In genomic region chr1:86489242-86489878, GRCh38 we compare ENCODE assay signal across 32 cellular contexts. TPM values are rescaled to one million over a fixed set of nuclear protein-coding genes. Genes with fewer than 3 reads are reported as not detected.
"Had no signal": no experiment of that assay in that cellular context is flagged by ENCODE, and none has a peak within 500 bp of the region (broad histone marks: within the 10 kb centered on the region; RNA-seq: fewer than 3 reads in every experiment).

No MANE protein-coding gene starts in this region.

- H3K27me3 Mint-ChIP-seq: progenitor cell of endocrine pancreas; stimulated activated naive CD8-positive, alpha-beta T cell treated with anti-CD3 and anti-CD28 coated beads, Interleukin-15, amount 100 ng/mL, for 72 hours had no signal

- H3K4me2 ChIP-seq: smooth muscle cell had no signal

- H3K4me3 ChIP-seq: left ventricle myocardium inferior, lung, ovary, right atrium auricular region, right lobe of liver, smooth muscle cell, tibial nerve, upper lobe of left lung, vagina had no signal

- H3K27me3 ChIP-seq: ovary, right atrium auricular region, right lobe of liver, tibial nerve, upper lobe of left lung, vagina had no signal

- DNase-seq: kidney; left ventricle myocardium inferior; mesendoderm; naive thymus-derived CD4-positive, alpha-beta T cell; ovary; right lobe of liver; stimulated activated CD4-positive, alpha-beta T cell treated with anti-CD3 and anti-CD28 coated beads, Interleukin-1b, Interleukin-23, amount 100 ng/mL, for 48 hours; stimulated activated CD4-positive, alpha-beta T cell treated with anti-CD3 and anti-CD28 coated beads, Interleukin-2, amount 100 ng/mL, for 48 hours; stimulated activated CD4-positive, alpha-beta T cell treated with anti-CD3 and anti-CD28 coated beads, Interleukin-4, amount 100 ng/mL, for 4 hours; stimulated activated CD8-positive, alpha-beta memory T cell treated with anti-CD3 and anti-CD28 coated beads, Interleukin-4, amount 100 ng/mL, for 48 hours; stimulated activated naive CD4-positive, alpha-beta T cell treated with Interleukin-2 at 50 U/mL for 16 hours; stimulated activated naive CD8-positive, alpha-beta T cell treated with anti-CD3 and anti-CD28 coated beads, Interleukin-15, amount 100 ng/mL, for 72 hours; substantia nigra; upper lobe of left lung had no signal

- H3K36me3 ChIP-seq: left ventricle myocardium inferior, ovary, right atrium auricular region, right lobe of liver, tibial nerve, upper lobe of left lung, vagina had no signal

- H3K4me1 ChIP-seq: right atrium auricular region, right lobe of liver, upper lobe of left lung had no signal

- H3K27ac Mint-ChIP-seq: mesothelial cell of epicardium; naive thymus-derived CD4-positive, alpha-beta T cell; natural killer cell treated with Interleukin-12 subunit alpha and Interleukin-12 subunit beta and Interleukin-15 and Interleukin-18, amount 100 ng/mL, for 72 hours; progenitor cell of endocrine pancreas; stimulated activated memory B cell treated with anti-CD40 and anti-IgM and Interleukin-4, amounts not matched to agents 10 μg/mL and 1 μg/mL and 100 μg/mL, for 72 hours; stimulated activated naive CD8-positive, alpha-beta T cell treated with anti-CD3 and anti-CD28 coated beads, Interleukin-15, amount 100 ng/mL, for 72 hours had no signal

- H3K9me3 ChIP-seq: left ventricle myocardium inferior, ovary, right atrium auricular region, right lobe of liver, tibial nerve, upper lobe of left lung, vagina had no signal

- ATAC-seq: naive thymus-derived CD4-positive, alpha-beta T cell; natural killer cell treated with Interleukin-12 subunit alpha and Interleukin-12 subunit beta and Interleukin-15 and Interleukin-18, amount 100 ng/mL, for 72 hours; right lobe of liver; stimulated activated memory B cell treated with anti-CD40 and anti-IgM and Interleukin-4, amounts not matched to agents 10 μg/mL and 1 μg/mL and 100 μg/mL, for 72 hours; stimulated activated naive CD8-positive, alpha-beta T cell treated with anti-CD3 and anti-CD28 coated beads, Interleukin-15, amount 100 ng/mL, for 72 hours had no signal

- H3K36me3 Mint-ChIP-seq: mesothelial cell of epicardium; naive thymus-derived CD4-positive, alpha-beta T cell; natural killer cell treated with Interleukin-12 subunit alpha and Interleukin-12 subunit beta and Interleukin-15 and Interleukin-18, amount 100 ng/mL, for 72 hours; stimulated activated memory B cell treated with anti-CD40 and anti-IgM and Interleukin-4, amounts not matched to agents 10 μg/mL and 1 μg/mL and 100 μg/mL, for 72 hours had no signal

- H3K4me3 Mint-ChIP-seq: mesothelial cell of epicardium; naive thymus-derived CD4-positive, alpha-beta T cell; natural killer cell treated with Interleukin-12 subunit alpha and Interleukin-12 subunit beta and Interleukin-15 and Interleukin-18, amount 100 ng/mL, for 72 hours; stimulated activated memory B cell treated with anti-CD40 and anti-IgM and Interleukin-4, amounts not matched to agents 10 μg/mL and 1 μg/mL and 100 μg/mL, for 72 hours; stimulated activated naive CD8-positive, alpha-beta T cell treated with anti-CD3 and anti-CD28 coated beads, Interleukin-15, amount 100 ng/mL, for 72 hours had no signal

- H3K4me1 Mint-ChIP-seq: mesothelial cell of epicardium; naive thymus-derived CD4-positive, alpha-beta T cell; stimulated activated memory B cell treated with anti-CD40 and anti-IgM and Interleukin-4, amounts not matched to agents 10 μg/mL and 1 μg/mL and 100 μg/mL, for 72 hours; stimulated activated naive CD8-positive, alpha-beta T cell treated with anti-CD3 and anti-CD28 coated beads, Interleukin-15, amount 100 ng/mL, for 72 hours had no signal

- H3K27ac ChIP-seq: ovary, right atrium auricular region, right lobe of liver, tibial nerve, upper lobe of left lung, vagina had no signal

RNA-seq across cellular contexts. Expression of gene CLCA1, which starts 20.6 kb away (rescaled TPM):
- total RNA-seq: kidney; lower leg skin; mesothelial cell of epicardium; mononuclear cell; myocyte; naive thymus-derived CD4-positive, alpha-beta T cell; natural killer cell treated with Interleukin-12 subunit alpha and Interleukin-12 subunit beta and Interleukin-15 and Interleukin-18, amount 100 ng/mL, for 72 hours; omental fat pad; progenitor cell of endocrine pancreas; pulmonary artery endothelial cell; renal cortical epithelial cell; right atrium auricular region; right lobe of liver; skeletal muscle tissue; smooth muscle cell; temporal lobe; tibial nerve; urinary bladder; vagina had no signal

RNA-seq across cellular contexts. Expression of gene CLCA4, which starts 57.5 kb away (rescaled TPM):
- total RNA-seq: mononuclear cell; myocyte; naive thymus-derived CD4-positive, alpha-beta T cell; natural killer cell treated with Interleukin-12 subunit alpha and Interleukin-12 subunit beta and Interleukin-15 and Interleukin-18, amount 100 ng/mL, for 72 hours; omental fat pad; progenitor cell of endocrine pancreas; renal cortical epithelial cell; right atrium auricular region; skeletal muscle tissue; smooth muscle cell; temporal lobe; tibial nerve had no signal
